ENCODE assay signal across 2 cellular contexts in the genomic region with DNA sequence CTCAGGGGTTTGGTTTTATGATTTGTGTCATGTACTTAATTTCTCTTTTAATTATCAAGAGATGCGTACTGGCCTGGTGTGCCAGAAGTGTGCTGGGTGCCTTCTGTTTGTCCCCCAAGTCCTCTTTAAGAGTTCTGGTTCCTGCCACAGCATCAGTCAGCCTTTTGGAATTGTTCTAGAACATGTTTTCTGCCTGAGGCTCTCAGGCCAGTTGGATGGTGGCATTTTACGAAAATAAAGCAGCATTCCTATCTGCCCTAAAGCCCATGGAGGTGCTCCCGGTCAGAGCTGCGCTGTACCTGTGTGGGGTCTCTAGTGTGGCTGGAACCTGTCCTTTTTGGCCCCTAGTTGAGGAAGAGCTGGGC.
TF ChIP-seq lines count a peak whose summit lies in the region.

No MANE protein-coding gene starts in this region.

TF ChIP-seq in SK-N-SH, 30 proteins besides CTCF, POLR2A, EP300 and RAD21 (continued from another document):
- TF ChIP-seq, protein P1, sequence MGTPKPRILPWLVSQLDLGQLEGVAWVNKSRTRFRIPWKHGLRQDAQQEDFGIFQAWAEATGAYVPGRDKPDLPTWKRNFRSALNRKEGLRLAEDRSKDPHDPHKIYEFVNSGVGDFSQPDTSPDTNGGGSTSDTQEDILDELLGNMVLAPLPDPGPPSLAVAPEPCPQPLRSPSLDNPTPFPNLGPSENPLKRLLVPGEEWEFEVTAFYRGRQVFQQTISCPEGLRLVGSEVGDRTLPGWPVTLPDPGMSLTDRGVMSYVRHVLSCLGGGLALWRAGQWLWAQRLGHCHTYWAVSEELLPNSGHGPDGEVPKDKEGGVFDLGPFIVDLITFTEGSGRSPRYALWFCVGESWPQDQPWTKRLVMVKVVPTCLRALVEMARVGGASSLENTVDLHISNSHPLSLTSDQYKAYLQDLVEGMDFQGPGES (IDR thresholded peaks at IDR 0.05; ENCODE audit: low read depth, low read length): no peak
- TF ChIP-seq FOSL2 (IDR thresholded peaks at IDR 0.05; ENCODE audit: borderline replicate concordance, low read depth) (no peak), TAF1 (IDR thresholded peaks at IDR 0.05; ENCODE audit: borderline replicate concordance, low read depth, low read length) (no peak), NRF1 (IDR thresholded peaks at IDR 0.05; ENCODE audit: low read depth, low read length) (no peak), MEF2A (IDR thresholded peaks at IDR 0.05; ENCODE audit: borderline replicate concordance, low read depth) (no peak), GABPA (IDR thresholded peaks at IDR 0.05; ENCODE audit: low read depth) (no peak), POLR2AphosphoS5 (IDR thresholded peaks at IDR 0.05; ENCODE audit: low read depth, low read length) (no peak), FOXM1 (IDR thresholded peaks at IDR 0.05; ENCODE audit: low read depth) (no peak), RCOR1 (IDR thresholded peaks at IDR 0.05; ENCODE audit: low read length) (no peak), EZH2phosphoT487 (IDR thresholded peaks at IDR 0.05; ENCODE audit: borderline replicate concordance, low read depth) (no peak)
- TF ChIP-seq, protein P2, sequence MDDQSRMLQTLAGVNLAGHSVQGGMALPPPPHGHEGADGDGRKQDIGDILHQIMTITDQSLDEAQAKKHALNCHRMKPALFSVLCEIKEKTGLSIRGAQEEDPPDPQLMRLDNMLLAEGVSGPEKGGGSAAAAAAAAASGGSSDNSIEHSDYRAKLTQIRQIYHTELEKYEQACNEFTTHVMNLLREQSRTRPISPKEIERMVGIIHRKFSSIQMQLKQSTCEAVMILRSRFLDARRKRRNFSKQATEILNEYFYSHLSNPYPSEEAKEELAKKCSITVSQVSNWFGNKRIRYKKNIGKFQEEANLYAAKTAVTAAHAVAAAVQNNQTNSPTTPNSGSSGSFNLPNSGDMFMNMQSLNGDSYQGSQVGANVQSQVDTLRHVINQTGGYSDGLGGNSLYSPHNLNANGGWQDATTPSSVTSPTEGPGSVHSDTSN (IDR thresholded peaks at IDR 0.05): no peak
- TF ChIP-seq, protein P3, sequence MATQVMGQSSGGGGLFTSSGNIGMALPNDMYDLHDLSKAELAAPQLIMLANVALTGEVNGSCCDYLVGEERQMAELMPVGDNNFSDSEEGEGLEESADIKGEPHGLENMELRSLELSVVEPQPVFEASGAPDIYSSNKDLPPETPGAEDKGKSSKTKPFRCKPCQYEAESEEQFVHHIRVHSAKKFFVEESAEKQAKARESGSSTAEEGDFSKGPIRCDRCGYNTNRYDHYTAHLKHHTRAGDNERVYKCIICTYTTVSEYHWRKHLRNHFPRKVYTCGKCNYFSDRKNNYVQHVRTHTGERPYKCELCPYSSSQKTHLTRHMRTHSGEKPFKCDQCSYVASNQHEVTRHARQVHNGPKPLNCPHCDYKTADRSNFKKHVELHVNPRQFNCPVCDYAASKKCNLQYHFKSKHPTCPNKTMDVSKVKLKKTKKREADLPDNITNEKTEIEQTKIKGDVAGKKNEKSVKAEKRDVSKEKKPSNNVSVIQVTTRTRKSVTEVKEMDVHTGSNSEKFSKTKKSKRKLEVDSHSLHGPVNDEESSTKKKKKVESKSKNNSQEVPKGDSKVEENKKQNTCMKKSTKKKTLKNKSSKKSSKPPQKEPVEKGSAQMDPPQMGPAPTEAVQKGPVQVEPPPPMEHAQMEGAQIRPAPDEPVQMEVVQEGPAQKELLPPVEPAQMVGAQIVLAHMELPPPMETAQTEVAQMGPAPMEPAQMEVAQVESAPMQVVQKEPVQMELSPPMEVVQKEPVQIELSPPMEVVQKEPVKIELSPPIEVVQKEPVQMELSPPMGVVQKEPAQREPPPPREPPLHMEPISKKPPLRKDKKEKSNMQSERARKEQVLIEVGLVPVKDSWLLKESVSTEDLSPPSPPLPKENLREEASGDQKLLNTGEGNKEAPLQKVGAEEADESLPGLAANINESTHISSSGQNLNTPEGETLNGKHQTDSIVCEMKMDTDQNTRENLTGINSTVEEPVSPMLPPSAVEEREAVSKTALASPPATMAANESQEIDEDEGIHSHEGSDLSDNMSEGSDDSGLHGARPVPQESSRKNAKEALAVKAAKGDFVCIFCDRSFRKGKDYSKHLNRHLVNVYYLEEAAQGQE (IDR thresholded peaks at IDR 0.05; ENCODE audit: low read depth, low read length): no peak
TF ChIP-seq in SK-N-SH: peak in this region for 0.

TF ChIP-seq in SK-N-SH treated with all-trans-retinoic acid at 6 μM for 48 hours, 23 proteins besides CTCF, POLR2A, EP300 and RAD21 (continued from another document):
- TF ChIP-seq, protein P4, sequence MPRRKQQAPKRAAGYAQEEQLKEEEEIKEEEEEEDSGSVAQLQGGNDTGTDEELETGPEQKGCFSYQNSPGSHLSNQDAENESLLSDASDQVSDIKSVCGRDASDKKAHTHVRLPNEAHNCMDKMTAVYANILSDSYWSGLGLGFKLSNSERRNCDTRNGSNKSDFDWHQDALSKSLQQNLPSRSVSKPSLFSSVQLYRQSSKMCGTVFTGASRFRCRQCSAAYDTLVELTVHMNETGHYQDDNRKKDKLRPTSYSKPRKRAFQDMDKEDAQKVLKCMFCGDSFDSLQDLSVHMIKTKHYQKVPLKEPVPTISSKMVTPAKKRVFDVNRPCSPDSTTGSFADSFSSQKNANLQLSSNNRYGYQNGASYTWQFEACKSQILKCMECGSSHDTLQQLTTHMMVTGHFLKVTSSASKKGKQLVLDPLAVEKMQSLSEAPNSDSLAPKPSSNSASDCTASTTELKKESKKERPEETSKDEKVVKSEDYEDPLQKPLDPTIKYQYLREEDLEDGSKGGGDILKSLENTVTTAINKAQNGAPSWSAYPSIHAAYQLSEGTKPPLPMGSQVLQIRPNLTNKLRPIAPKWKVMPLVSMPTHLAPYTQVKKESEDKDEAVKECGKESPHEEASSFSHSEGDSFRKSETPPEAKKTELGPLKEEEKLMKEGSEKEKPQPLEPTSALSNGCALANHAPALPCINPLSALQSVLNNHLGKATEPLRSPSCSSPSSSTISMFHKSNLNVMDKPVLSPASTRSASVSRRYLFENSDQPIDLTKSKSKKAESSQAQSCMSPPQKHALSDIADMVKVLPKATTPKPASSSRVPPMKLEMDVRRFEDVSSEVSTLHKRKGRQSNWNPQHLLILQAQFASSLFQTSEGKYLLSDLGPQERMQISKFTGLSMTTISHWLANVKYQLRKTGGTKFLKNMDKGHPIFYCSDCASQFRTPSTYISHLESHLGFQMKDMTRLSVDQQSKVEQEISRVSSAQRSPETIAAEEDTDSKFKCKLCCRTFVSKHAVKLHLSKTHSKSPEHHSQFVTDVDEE (CRISPR knock-in tag; IDR thresholded peaks at IDR 0.05): no peak
- TF ChIP-seq RARB (CRISPR knock-in tag; IDR thresholded peaks at IDR 0.05) (no peak), ZC3H10 (CRISPR knock-in tag; IDR thresholded peaks at IDR 0.05) (no peak), ZFP3 (CRISPR knock-in tag; IDR thresholded peaks at IDR 0.05) (no peak), ESRRG (CRISPR knock-in tag; IDR thresholded peaks at IDR 0.05) (no peak), ZNF8 (CRISPR knock-in tag; IDR thresholded peaks at IDR 0.05) (no peak)
